Comparison of ENCODE assay signal across 8 cellular contexts in the genomic region with DNA sequence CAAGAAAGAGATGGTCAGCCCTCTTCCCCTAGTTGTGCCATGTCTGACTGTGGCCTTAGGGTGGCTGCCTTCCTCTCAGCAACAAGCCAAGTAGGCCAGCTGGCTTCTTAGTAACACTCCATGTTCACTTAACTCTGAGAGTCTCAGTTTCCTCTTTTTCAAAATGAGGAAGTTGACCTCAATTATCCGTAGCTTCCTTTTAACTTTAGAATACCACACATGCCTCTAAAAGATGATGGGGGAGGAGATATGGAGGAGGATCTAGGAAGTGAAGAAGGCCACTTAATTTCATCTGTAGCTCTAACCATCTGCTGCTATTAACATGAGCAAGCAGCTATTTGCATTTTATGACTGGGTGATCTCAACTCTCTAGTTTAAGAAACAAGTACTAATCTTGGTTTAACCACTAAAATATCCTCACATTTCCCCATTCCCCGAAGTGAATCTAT. TPM values are rescaled to one million over a fixed set of nuclear protein-coding genes. Genes with fewer than 3 reads are reported as not detected.
DNase-seq lines count a peak whose midpoint lies in the region; ATAC-seq lines count a peak whose summit lies in the region.

No MANE protein-coding gene starts in this region.

- DNase-seq in T-helper 17 cell = no peak
- DNase-seq in midbrain (lab: John Stamatoyannopoulos, UW) = peak; percentile 22
- no peak for DNase-seq in HPDE6-E6E7 (ENCODE audit: extremely low spot score)
- DNase-seq in middle frontal gyrus (ENCODE audit: extremely low spot score, low spot score) = no peak
- DNase-seq in retina = no peak
- no peak for DNase-seq in DMS53 treated with DMSO at 0.1 percent for 48 hours (lab: John Stamatoyannopoulos, UW; ENCODE audit: unreplicated experiment)

- peaks cover 18% of the 10 kb centered on the region for H3K4me1 Mint-ChIP-seq in T-helper 17 cell

- no peaks in the 10 kb centered on the region for H3K36me3 Mint-ChIP-seq in T-helper 17 cell (ENCODE audit: low read depth)

- no peaks in the 10 kb centered on the region for H3K27me3 Mint-ChIP-seq in T-helper 17 cell

- H3K4me3 Mint-ChIP-seq in T-helper 17 cell = peak overlapping the region; percentile 64

- H3K27ac Mint-ChIP-seq in T-helper 17 cell = no peak overlapping the region

- ATAC-seq in GM18870 (IDR thresholded peaks at IDR 0.05; ENCODE audit: unreplicated experiment) = peak; percentile 70
- ATAC-seq in HG02885 (IDR thresholded peaks at IDR 0.05; ENCODE audit: poor library complexity, unreplicated experiment) = peak; percentile 73
- ATAC-seq in T-helper 17 cell = peak; percentile 69

- H3K9me3 ChIP-seq in T-helper 17 cell (ENCODE audit: control insufficient read depth, low read length, poor library complexity, severe bottlenecking) = no peaks in the 10 kb centered on the region

RNA-seq across cellular contexts. Expression of a gene that starts 32.9 kb away (rescaled TPM):
- total RNA-seq in T-helper 17 cell = not detected
